In the genomic region with DNA sequence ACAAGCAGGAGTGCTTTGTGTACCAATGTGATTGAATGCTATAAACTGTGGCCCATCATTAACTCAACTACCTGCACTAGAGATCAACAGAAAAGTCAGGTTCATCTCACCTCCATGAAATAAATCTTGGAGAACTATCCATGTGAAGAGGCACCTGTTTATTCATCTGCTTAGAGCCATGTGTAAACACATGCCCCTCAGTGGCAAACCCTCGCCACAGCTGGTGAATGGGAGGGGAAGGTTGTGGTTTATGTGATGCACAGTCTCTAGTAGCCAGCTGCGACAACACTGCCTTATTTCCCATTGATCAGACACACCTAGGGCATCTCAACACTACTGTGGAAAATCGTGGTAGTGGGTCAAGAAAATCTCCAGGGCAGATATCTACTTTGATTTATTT, we compare ENCODE assay signal across 19 cellular contexts.
A peak's percentile ranks its signal among the peaks of the same experiment; 100 is the strongest.
DNase-seq lines count a peak whose midpoint lies in the region; ATAC-seq and TF ChIP-seq lines count a peak whose summit lies in the region.
"Had no signal": no experiment of that assay in that cellular context is flagged by ENCODE, and none has a peak within 500 bp of the region (broad histone marks: within the 10 kb centered on the region; RNA-seq: fewer than 3 reads in every experiment).

No MANE protein-coding gene starts in this region.

- H3K4me3 ChIP-seq in A673 (ENCODE audit: low read depth, low read length, poor library complexity, severe bottlenecking): no peak overlapping the region
- H3K4me3 ChIP-seq: A549, GM12878 had no signal

- no peak overlapping the region for H3K27ac Mint-ChIP-seq in activated naive CD4-positive, alpha-beta T cell treated with anti-CD3 and anti-CD28 coated beads, Interleukin-2, amount 10 ng/mL, durations not matched to agents 7 days and 5 days
- H3K27ac Mint-ChIP-seq: IgD-negative memory B cell had no signal

- POLR2A ChIA-PET in A673 (lab: Charles Lee; ENCODE audit: low non-redundant PET): no interaction called here

- no peak overlapping the region for H3K4me3 Mint-ChIP-seq in activated naive CD4-positive, alpha-beta T cell treated with anti-CD3 and anti-CD28 coated beads, Interleukin-2, amount 10 ng/mL, durations not matched to agents 7 days and 5 days
- H3K4me3 Mint-ChIP-seq: H9, IgD-negative memory B cell had no signal

- BruUV-seq in A673 (replicated peaks; lab: Mats Ljungman, UMichigan): no TSS peak

- H3K4me1 ChIP-seq in A673 (ENCODE audit: insufficient read depth, low read length, poor library complexity, severe bottlenecking): no peaks in the 10 kb centered on the region
- H3K4me1 ChIP-seq: A549 had no signal

- peaks cover 5% of the 10 kb centered on the region for H3K4me1 Mint-ChIP-seq in activated naive CD4-positive, alpha-beta T cell treated with anti-CD3 and anti-CD28 coated beads, Interleukin-2, amount 10 ng/mL, durations not matched to agents 7 days and 5 days
- H3K4me1 Mint-ChIP-seq: H9 had no signal

- CTCF ChIA-PET in activated naive CD4-positive, alpha-beta T cell treated with anti-CD3 and anti-CD28 coated beads, Interleukin-2, amount 10 ng/mL, durations not matched to agents 7 days and 5 days (lab: Charles Lee): no interaction called here
- CTCF ChIA-PET in A673 (lab: Charles Lee): no interaction called here

- H3K36me3 Mint-ChIP-seq in activated naive CD4-positive, alpha-beta T cell treated with anti-CD3 and anti-CD28 coated beads, Interleukin-2, amount 10 ng/mL, durations not matched to agents 7 days and 5 days: no peaks in the 10 kb centered on the region
- H3K36me3 Mint-ChIP-seq: IgD-negative memory B cell had no signal

- H3K27ac ChIP-seq in substantia nigra (ENCODE audit: low read depth, low read length, poor library complexity, severe bottlenecking) (no peak overlapping the region), A673 (ENCODE audit: low read depth, low read length, poor library complexity, severe bottlenecking) (no peak overlapping the region)
- H3K27ac ChIP-seq: A549, C4-2B had no signal

- H3K9me3 ChIP-seq in A673 (ENCODE audit: low read depth, low read length, poor library complexity, severe bottlenecking): no peaks in the 10 kb centered on the region
- H3K9me3 ChIP-seq: A549 had no signal

- no peaks in the 10 kb centered on the region for H3K36me3 ChIP-seq in A673 (ENCODE audit: insufficient read depth, low read length, poor library complexity, severe bottlenecking)

- intact Hi-C loops in A673 (cut with micrococcal nuclease; ENCODE audit: unreplicated experiment): no loop called here

- no peak for ATAC-seq in GM18498 (IDR thresholded peaks at IDR 0.05; ENCODE audit: unreplicated experiment)
- ATAC-seq: A549, GM12878 had no signal

- no peaks in the 10 kb centered on the region for H3K27me3 Mint-ChIP-seq in activated naive CD4-positive, alpha-beta T cell treated with anti-CD3 and anti-CD28 coated beads, Interleukin-2, amount 10 ng/mL, durations not matched to agents 7 days and 5 days
- H3K27me3 Mint-ChIP-seq: IgD-negative memory B cell had no signal

- DNase-seq in COLO668 (lab: John Stamatoyannopoulos, UW; ENCODE audit: unreplicated experiment) (peak; percentile 88), NCI-H1105 treated with DMSO at 0.1 percent for 48 hours (lab: John Stamatoyannopoulos, UW) (peak; percentile 70), NCI-H510A treated with DMSO at 0.1 percent for 48 hours (lab: John Stamatoyannopoulos, UW) (peak; percentile 94), SHP77 treated with DMSO at 0.1 percent for 48 hours (lab: John Stamatoyannopoulos, UW) (peak; percentile 48), substantia nigra (lab: John Stamatoyannopoulos, UW) (no peak), A673 (ENCODE audit: low spot score) (no peak)
- no peak for DNase-seq in activated naive CD4-positive, alpha-beta T cell treated with anti-CD3 and anti-CD28 coated beads, Interleukin-2, amount 10 ng/mL, durations not matched to agents 7 days and 5 days
- DNase-seq: H9, Kasumi-1, MM.1S, NCI-H1436, NCI-H2107, NCI-H446, RPMI8226 had no signal

- peaks cover 18% of the 10 kb centered on the region for H3K27me3 ChIP-seq in A673 (replicated peaks; ENCODE audit: insufficient read depth, low read depth, low read length, poor library complexity)

- no peak for TF ChIP-seq CTCF in A673 (conservative IDR thresholded peaks at IDR 0.05; ENCODE audit: low read depth, low read length)

- H3K9me3 Mint-ChIP-seq in activated naive CD4-positive, alpha-beta T cell treated with anti-CD3 and anti-CD28 coated beads, Interleukin-2, amount 10 ng/mL, durations not matched to agents 7 days and 5 days: no peaks in the 10 kb centered on the region
- H3K9me3 Mint-ChIP-seq: H9, IgD-negative memory B cell had no signal

Comparison
In these comparisons a context has a peak if more than half of its experiments do, and no peak if none do; other contexts are left out.
1. DNase-seq: peak in COLO668 (single experiment), NCI-H1105 treated with DMSO at 0.1 percent for 48 hours (single experiment), NCI-H510A treated with DMSO at 0.1 percent for 48 hours (single experiment) and SHP77 treated with DMSO at 0.1 percent for 48 hours (single experiment); none in activated naive CD4-positive, alpha-beta T cell treated with anti-CD3 and anti-CD28 coated beads, Interleukin-2, amount 10 ng/mL, durations not matched to agents 7 days and 5 days (single experiment), substantia nigra (0 of 49) and A673 (single experiment).